ENCODE assay signal across 28 cellular contexts in the genomic region with DNA sequence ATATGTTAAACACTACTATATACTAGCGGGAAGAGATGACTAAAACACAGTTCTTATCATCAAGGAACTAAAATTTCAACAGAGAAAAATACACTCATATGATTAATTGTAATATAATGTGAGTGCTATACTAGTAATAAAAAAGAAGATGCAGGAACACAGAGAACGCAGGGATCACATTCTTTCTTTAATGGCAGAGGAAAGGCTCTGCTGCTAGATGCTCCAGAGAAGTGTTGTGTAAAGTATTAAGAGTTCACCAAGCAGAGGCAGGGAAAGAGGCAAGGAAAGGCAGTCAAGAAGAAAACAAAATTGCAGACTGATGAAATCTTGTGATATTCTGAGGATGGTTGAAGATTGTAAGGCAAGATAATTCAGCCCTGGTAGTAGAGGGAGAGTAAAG.
"Had no signal": no experiment of that assay in that cellular context is flagged by ENCODE, and none has a peak within 500 bp of the region (broad histone marks: within the 10 kb centered on the region; RNA-seq: fewer than 3 reads in every experiment).

No MANE protein-coding gene starts in this region.

- H3K4me2 ChIP-seq: neural progenitor cell had no signal

- H3K9ac ChIP-seq: neural progenitor cell had no signal

- H3K9me3 Mint-ChIP-seq: activated T-cell treated with anti-CD3 and anti-CD28 coated beads, Interleukin-2, amount 50 U/mL, for 4 hours; activated T-helper 2 cell treated with anti-CD3 and anti-CD28 coated beads, Interferon-gamma antibody, Interleukin-2, Interleukin-4, amounts not matched to agents 10 μg/mL and 5 μg/mL and 100 μg/mL, durations not matched to agents 14 hours and 24 hours and 36 hours; memory B cell; neural progenitor cell; stimulated activated naive B cell treated with anti-CD40 and anti-IgM and Interleukin-4, amounts not matched to agents 10 μg/mL and 1 μg/mL and 100 μg/mL, for 72 hours; T-helper 1 cell treated with Interleukin-12 subunit alpha and Interleukin-12 subunit beta and Interleukin-4 antibody, amounts not matched to agents 30 μg/mL and 1 μg/mL, for 36 hours; WTC11 had no signal

- H3K9me3 ChIP-seq: gastrocnemius medialis, mucosa of descending colon, upper lobe of left lung had no signal

- H3K27ac ChIP-seq: cardiac muscle cell, gastrocnemius medialis, neural progenitor cell, upper lobe of left lung had no signal

- H3K27me3 Mint-ChIP-seq: activated CD4-positive, alpha-beta T cell treated with anti-CD3 and anti-CD28 coated beads for 36 hours; activated naive CD8-positive, alpha-beta T cell; memory B cell; naive B cell; stimulated activated naive B cell treated with anti-CD40 and anti-IgM and Interleukin-4, amounts not matched to agents 10 μg/mL and 1 μg/mL and 100 μg/mL, for 72 hours had no signal

- H3K4me3 Mint-ChIP-seq: activated CD4-positive, alpha-beta T cell treated with anti-CD3 and anti-CD28 coated beads for 36 hours; activated naive CD8-positive, alpha-beta T cell; activated T-cell treated with anti-CD3 and anti-CD28 coated beads, Interleukin-2, amount 50 U/mL, for 4 hours; memory B cell; naive B cell; neural progenitor cell; stimulated activated naive B cell treated with anti-CD40 and anti-IgM and Interleukin-4, amounts not matched to agents 10 μg/mL and 1 μg/mL and 100 μg/mL, for 72 hours; T-helper 1 cell treated with Interleukin-12 subunit alpha and Interleukin-12 subunit beta and Interleukin-4 antibody, amounts not matched to agents 30 μg/mL and 1 μg/mL, for 36 hours; WTC11 had no signal

- H3K4me1 ChIP-seq: neural progenitor cell, upper lobe of left lung had no signal

- FAIRE-seq: islet of Langerhans had no signal

- ATAC-seq: activated CD4-positive, alpha-beta T cell treated with anti-CD3 and anti-CD28 coated beads for 36 hours; activated T-cell treated with anti-CD3 and anti-CD28 coated beads, Interleukin-2, amount 50 U/mL, for 4 hours; gastrocnemius medialis; left ventricle myocardium superior; mucosa of descending colon; sciatic nerve; stimulated activated naive B cell treated with anti-CD40 and anti-IgM and Interleukin-4, amounts not matched to agents 10 μg/mL and 1 μg/mL and 100 μg/mL, for 72 hours; WTC11 had no signal

- H3K4me3 ChIP-seq: cardiac muscle cell, gastrocnemius medialis, mucosa of descending colon, neural progenitor cell, upper lobe of left lung had no signal

- H3K36me3 ChIP-seq: cardiac muscle cell, gastrocnemius medialis, neural progenitor cell, upper lobe of left lung had no signal

- H3K4me1 Mint-ChIP-seq: activated CD4-positive, alpha-beta T cell treated with anti-CD3 and anti-CD28 coated beads for 36 hours; memory B cell; naive B cell; stimulated activated naive B cell treated with anti-CD40 and anti-IgM and Interleukin-4, amounts not matched to agents 10 μg/mL and 1 μg/mL and 100 μg/mL, for 72 hours had no signal

- DNase-seq: activated CD4-positive, alpha-beta T cell treated with anti-CD3 and anti-CD28 coated beads for 36 hours; activated CD4-positive, alpha-beta T cell treated with anti-CD3 and anti-CD28 coated beads, Interleukin-2, amount 50 U/mL, for 4 hours; activated CD8-positive, alpha-beta memory T cell treated with anti-CD3 and anti-CD28 coated beads, Interleukin-2, amount 50 U/mL, for 48 hours; activated naive CD4-positive, alpha-beta T cell; activated T-cell treated with anti-CD3 and anti-CD28 coated beads, Interleukin-2, amount 50 U/mL, for 4 hours; amniotic stem cell; dermis blood vessel endothelial cell; effector CD8-positive, alpha-beta T cell; gastrocnemius medialis; head of caudate nucleus; left ventricle myocardium superior; mucosa of descending colon; naive B cell; posterior cingulate gyrus; stimulated activated CD4-positive, alpha-beta T cell treated with anti-CD3 and anti-CD28 coated beads, Interleukin-2, amount 100 ng/mL, for 48 hours; stimulated activated CD8-positive, alpha-beta memory T cell treated with anti-CD3 and anti-CD28 coated beads, Interleukin-4, amount 100 ng/mL, for 48 hours; stimulated activated naive B cell treated with anti-CD40 and anti-IgM and Interleukin-4, amounts not matched to agents 10 μg/mL and 1 μg/mL and 100 μg/mL, for 72 hours; T1000; upper lobe of left lung had no signal

- H2AFZ ChIP-seq: neural progenitor cell had no signal

- H3K36me3 Mint-ChIP-seq: activated naive CD8-positive, alpha-beta T cell; memory B cell; naive B cell; neural progenitor cell; stimulated activated naive B cell treated with anti-CD40 and anti-IgM and Interleukin-4, amounts not matched to agents 10 μg/mL and 1 μg/mL and 100 μg/mL, for 72 hours; WTC11 had no signal

- H3K27ac Mint-ChIP-seq: activated CD4-positive, alpha-beta T cell treated with anti-CD3 and anti-CD28 coated beads for 36 hours; activated naive CD8-positive, alpha-beta T cell; activated T-helper 2 cell treated with anti-CD3 and anti-CD28 coated beads, Interferon-gamma antibody, Interleukin-2, Interleukin-4, amounts not matched to agents 10 μg/mL and 5 μg/mL and 100 μg/mL, durations not matched to agents 14 hours and 24 hours and 36 hours; memory B cell; naive B cell; neural progenitor cell; stimulated activated naive B cell treated with anti-CD40 and anti-IgM and Interleukin-4, amounts not matched to agents 10 μg/mL and 1 μg/mL and 100 μg/mL, for 72 hours; T-helper 1 cell treated with Interleukin-12 subunit alpha and Interleukin-12 subunit beta and Interleukin-4 antibody, amounts not matched to agents 30 μg/mL and 1 μg/mL, for 36 hours; WTC11 had no signal

- H3K27me3 ChIP-seq: cardiac muscle cell, gastrocnemius medialis, neural progenitor cell, upper lobe of left lung had no signal
